ENCODE assay signal across 19 cellular contexts in the genomic region with DNA sequence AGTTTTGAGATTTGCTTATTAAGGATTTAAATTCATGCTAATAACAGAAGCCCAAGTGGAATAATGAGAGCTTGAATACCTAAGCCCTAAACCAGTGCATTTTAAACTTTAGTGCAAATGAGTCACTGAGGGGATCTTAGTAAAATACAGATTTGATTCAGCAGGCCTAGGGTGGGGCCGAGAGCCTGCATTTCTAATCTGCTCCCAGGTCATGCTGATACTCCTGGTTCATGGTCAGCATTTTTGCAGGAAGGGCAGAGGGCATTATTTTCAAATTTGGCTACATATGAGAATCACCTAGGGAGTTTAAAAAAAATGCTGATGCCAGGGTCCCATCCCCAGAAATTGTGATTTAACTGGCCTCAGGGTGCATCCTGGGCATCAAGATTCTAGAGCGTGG.
"Had no signal": no experiment of that assay in that cellular context is flagged by ENCODE, and none has a peak within 500 bp of the region (broad histone marks: within the 10 kb centered on the region; RNA-seq: fewer than 3 reads in every experiment).

No MANE protein-coding gene starts in this region.

- H3K4me3 Mint-ChIP-seq: activated B cell treated with CpG ODN at 0.5 μM for 24 hours; activated CD4-positive, alpha-beta T cell treated with anti-CD3 and anti-CD28 coated beads, Interleukin-2, amount 10 ng/mL, durations not matched to agents 7 days and 5 days; activated T-helper 1 cell treated with anti-CD3 and anti-CD28 coated beads, Interleukin-12 subunit alpha, Interleukin-12 subunit beta, Interleukin-2, Interleukin-4 antibody, amounts not matched to agents 30 ng/mL and 10 ng/mL and 1 ng/mL, durations not matched to agents 14 hours and 24 hours and 36 hours; naive thymus-derived CD8-positive, alpha-beta T cell had no signal

- H3K36me3 ChIP-seq: ascending aorta, cardiac muscle cell, neutrophil, transverse colon had no signal

- H3K9me3 ChIP-seq: ascending aorta, esophagus squamous epithelium, left ventricle myocardium inferior, neutrophil, transverse colon had no signal

- H3K27me3 ChIP-seq: ascending aorta, cardiac muscle cell, esophagus squamous epithelium, foreskin keratinocyte, transverse colon had no signal

- DNase-seq: activated B cell treated with CpG ODN at 0.5 μM for 24 hours; activated CD4-positive, alpha-beta T cell treated with anti-CD3 and anti-CD28 coated beads, Interleukin-2, amount 10 ng/mL, durations not matched to agents 7 days and 5 days; activated CD8-positive, alpha-beta memory T cell treated with anti-CD3 and anti-CD28 coated beads, Interleukin-2, amount 50 U/mL, for 48 hours; activated naive CD4-positive, alpha-beta T cell treated with Interleukin-2 at 50 U/mL for 16 hours; esophagus squamous epithelium; left ventricle myocardium inferior; naive thymus-derived CD8-positive, alpha-beta T cell; posterior cingulate gyrus; stimulated activated CD4-positive, alpha-beta T cell treated with anti-CD3 and anti-CD28 coated beads, Interleukin-4, amount 100 ng/mL, for 4 hours; stimulated activated CD8-positive, alpha-beta memory T cell treated with anti-CD3 and anti-CD28 coated beads, Interleukin-4, amount 100 ng/mL, for 48 hours; stimulated activated naive CD8-positive, alpha-beta T cell treated with anti-CD3 and anti-CD28 coated beads, Interleukin-15, Interleukin-2, amounts not matched to agents 100 U/mL and 50 U/mL, for 24 hours; transverse colon had no signal

- H3K27ac Mint-ChIP-seq: activated B cell treated with CpG ODN at 0.5 μM for 24 hours; activated CD4-positive, alpha-beta T cell treated with anti-CD3 and anti-CD28 coated beads, Interleukin-2, amount 10 ng/mL, durations not matched to agents 7 days and 5 days; activated T-helper 1 cell treated with anti-CD3 and anti-CD28 coated beads, Interleukin-12 subunit alpha, Interleukin-12 subunit beta, Interleukin-2, Interleukin-4 antibody, amounts not matched to agents 30 ng/mL and 10 ng/mL and 1 ng/mL, durations not matched to agents 14 hours and 24 hours and 36 hours had no signal

- H3K4me3 ChIP-seq: ascending aorta, cardiac muscle cell, esophagus squamous epithelium, left ventricle myocardium inferior, transverse colon had no signal

- FAIRE-seq: colon, endometrium had no signal

- H3K9me3 Mint-ChIP-seq: activated CD4-positive, alpha-beta T cell treated with anti-CD3 and anti-CD28 coated beads, Interleukin-2, amount 10 ng/mL, durations not matched to agents 7 days and 5 days had no signal

- ATAC-seq: naive thymus-derived CD8-positive, alpha-beta T cell; stimulated activated naive CD8-positive, alpha-beta T cell treated with anti-CD3 and anti-CD28 coated beads, Interleukin-15, Interleukin-2, amounts not matched to agents 100 U/mL and 50 U/mL, for 24 hours had no signal

- H3K27me3 Mint-ChIP-seq: activated B cell treated with CpG ODN at 0.5 μM for 24 hours; activated CD4-positive, alpha-beta T cell treated with anti-CD3 and anti-CD28 coated beads, Interleukin-2, amount 10 ng/mL, durations not matched to agents 7 days and 5 days had no signal

- H3K27ac ChIP-seq: ascending aorta, cardiac muscle cell, esophagus squamous epithelium, foreskin keratinocyte, left ventricle myocardium inferior, neutrophil, transverse colon had no signal
